In the genomic region with DNA sequence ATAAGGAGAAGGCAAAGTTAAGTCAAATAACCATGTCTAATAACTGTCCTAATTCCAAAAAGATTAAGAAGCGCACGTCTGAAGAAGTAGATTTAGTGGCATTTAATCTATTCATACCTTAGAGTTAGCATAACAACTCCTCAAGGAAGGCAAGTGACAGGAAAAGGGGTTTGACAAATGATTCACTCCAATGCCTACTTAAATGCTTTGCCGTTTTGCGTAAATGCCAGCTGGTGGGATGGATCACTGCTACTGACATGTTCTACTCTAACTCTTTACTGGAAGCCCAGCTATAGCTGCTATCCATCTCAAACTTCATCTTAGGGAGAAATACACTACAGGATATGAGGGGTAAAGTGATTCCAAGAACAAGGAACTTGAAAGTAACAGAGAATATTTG, we compare ENCODE assay signal across 28 cellular contexts.
"Had no signal": no experiment of that assay in that cellular context is flagged by ENCODE, and none has a peak within 500 bp of the region (broad histone marks: within the 10 kb centered on the region; RNA-seq: fewer than 3 reads in every experiment).

No MANE protein-coding gene starts in this region.

- H3K4me1 ChIP-seq: left ventricle myocardium inferior, neural progenitor cell, parathyroid adenoma, psoas muscle, right atrium auricular region, testis, transverse colon, upper lobe of left lung, vagina had no signal

- H3K4me2 ChIP-seq: neural progenitor cell had no signal

- H3K36me3 ChIP-seq: left ventricle myocardium inferior, neural progenitor cell, neutrophil, right atrium auricular region, right lobe of liver, stomach, thyroid gland, transverse colon, upper lobe of left lung, vagina had no signal

- H2AFZ ChIP-seq: neural progenitor cell, parathyroid adenoma had no signal

- H3K9ac ChIP-seq: neural progenitor cell, parathyroid adenoma had no signal

- H3K4me3 ChIP-seq: left ventricle myocardium inferior, lung, neural progenitor cell, psoas muscle, right atrium auricular region, right lobe of liver, skin epidermis, stomach, testis, thyroid gland, transverse colon, upper lobe of left lung, vagina had no signal

- H3K27me3 ChIP-seq: neural progenitor cell, neutrophil, right atrium auricular region, right lobe of liver, stomach, testis, thyroid gland, transverse colon, upper lobe of left lung, vagina had no signal

- H3K27ac ChIP-seq: left ventricle myocardium inferior, neural progenitor cell, neutrophil, parathyroid adenoma, psoas muscle, right atrium auricular region, right lobe of liver, skin epidermis, stomach, testis, thyroid gland, transverse colon, upper lobe of left lung, vagina had no signal

- DNase-seq: hypothalamus; islet precursor cell; left ventricle myocardium inferior; mesendoderm; naive B cell; natural killer cell; nephron progenitor cell; occipital lobe; psoas muscle; right lobe of liver; stimulated activated CD4-positive, alpha-beta T cell treated with anti-CD3 and anti-CD28 coated beads, Interleukin-12 subunit alpha, Interleukin-12 subunit beta, amount 100 ng/mL, for 4 hours; stimulated activated CD4-positive, alpha-beta T cell treated with anti-CD3 and anti-CD28 coated beads, Interleukin-15, amount 100 ng/mL, for 24 hours; stimulated activated CD4-positive, alpha-beta T cell treated with anti-CD3 and anti-CD28 coated beads, Interleukin-2, amount 100 ng/mL, for 24 hours; stimulated activated CD4-positive, alpha-beta T cell treated with anti-CD3 and anti-CD28 coated beads, Interleukin-4, amount 100 ng/mL, for 1 hour; stimulated activated naive B cell treated with anti-CD40 and anti-IgM and Interleukin-4, amounts not matched to agents 10 μg/mL and 1 μg/mL and 100 μg/mL, for 72 hours; stimulated activated naive CD8-positive, alpha-beta T cell treated with anti-CD3 and anti-CD28 coated beads, Interleukin-15, Interleukin-2, amounts not matched to agents 100 U/mL and 50 U/mL, for 24 hours; stomach; testis; thyroid gland; transverse colon; upper lobe of left lung had no signal

- H3K9me3 ChIP-seq: left ventricle myocardium inferior, neutrophil, psoas muscle, right atrium auricular region, right lobe of liver, stomach, testis, thyroid gland, transverse colon, upper lobe of left lung, vagina had no signal

- H3K79me2 ChIP-seq: parathyroid adenoma had no signal
